ENCODE assay signal across 15 cellular contexts in the genomic region with DNA sequence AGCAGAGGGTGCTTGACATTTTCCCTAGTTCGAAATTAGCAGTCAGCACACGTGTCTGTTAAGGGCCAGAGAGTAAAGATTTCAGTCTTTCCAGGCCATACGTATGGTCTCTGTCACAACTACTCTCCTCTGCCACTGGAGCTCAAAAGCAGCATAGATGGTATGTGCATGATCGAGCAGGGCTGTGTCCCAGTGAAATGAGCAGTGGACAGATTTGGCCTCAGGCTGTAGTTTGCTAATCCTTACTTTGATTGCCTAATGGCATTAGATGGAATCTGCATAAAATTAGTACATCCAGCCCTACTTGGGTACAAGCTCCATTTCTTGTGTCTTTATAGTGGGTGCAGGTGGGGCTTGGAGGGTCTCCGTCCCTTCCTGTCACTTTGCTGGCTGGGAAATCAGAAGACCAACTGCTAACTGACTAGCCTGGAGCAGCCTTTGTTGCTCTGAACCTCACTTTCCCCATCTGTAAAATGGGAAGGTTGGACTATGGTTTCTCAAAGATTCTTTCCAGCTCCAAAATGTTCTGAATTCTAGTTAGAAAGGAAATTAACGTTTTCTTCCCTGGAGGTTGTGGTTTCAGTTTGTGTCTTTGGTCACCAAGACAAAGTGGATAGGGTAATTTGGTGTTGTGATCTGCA.
"Had no signal": no experiment of that assay in that cellular context is flagged by ENCODE, and none has a peak within 500 bp of the region (broad histone marks: within the 10 kb centered on the region; RNA-seq: fewer than 3 reads in every experiment).

No MANE protein-coding gene starts in this region.

- DNase-seq: activated CD4-positive, alpha-beta T cell treated with anti-CD3 and anti-CD28 coated beads, Interleukin-2, amount 50 U/mL, for 4 hours; activated gamma-delta T cell; effector memory CD8-positive, alpha-beta T cell; stimulated activated CD4-positive, alpha-beta T cell treated with anti-CD3 and anti-CD28 coated beads, Interleukin-2, amount 100 ng/mL, for 24 hours; stimulated activated naive CD8-positive, alpha-beta T cell treated with anti-CD3 and anti-CD28 coated beads, Interleukin-15, Interleukin-2, amounts not matched to agents 100 U/mL and 50 U/mL, for 24 hours; substantia nigra; T-helper 17 cell; transverse colon; WERI-Rb-1 had no signal

- H3K36me3 ChIP-seq: gastroesophageal sphincter, heart left ventricle, transverse colon, vagina, WERI-Rb-1 had no signal

- H3K27ac ChIP-seq: epithelial cell of prostate, gastroesophageal sphincter, heart left ventricle, transverse colon, vagina, WERI-Rb-1 had no signal

- ATAC-seq: activated naive CD4-positive, alpha-beta T cell treated with anti-CD3 and anti-CD28 coated beads, Interleukin-2, amount 50 U/mL, for 72 hours; effector memory CD8-positive, alpha-beta T cell; gastroesophageal sphincter; left lobe of liver; stimulated activated naive CD8-positive, alpha-beta T cell treated with anti-CD3 and anti-CD28 coated beads, Interleukin-15, Interleukin-2, amounts not matched to agents 100 U/mL and 50 U/mL, for 24 hours; T-helper 17 cell had no signal

- H3K27me3 ChIP-seq: gastroesophageal sphincter, heart left ventricle, transverse colon, vagina had no signal

- H3K4me3 ChIP-seq: gastroesophageal sphincter, heart left ventricle, transverse colon, vagina had no signal

- H3K9me3 ChIP-seq: transverse colon had no signal
